Comparison of ENCODE assay signal across 16 cellular contexts in genomic region chr3:128073807-128074206, GRCh38. TPM values are rescaled to one million over a fixed set of nuclear protein-coding genes. Genes with fewer than 3 reads are reported as not detected.
DNase-seq lines count a peak whose midpoint lies in the region; ATAC-seq and TF ChIP-seq lines count a peak whose summit lies in the region.
"Had no signal": no experiment of that assay in that cellular context is flagged by ENCODE, and none has a peak within 500 bp of the region (broad histone marks: within the 10 kb centered on the region; RNA-seq: fewer than 3 reads in every experiment).

No MANE protein-coding gene starts in this region.

- TF ChIP-seq CTCF in OCI-LY7 (conservative IDR thresholded peaks at IDR 0.05; ENCODE audit: low read length) (no peak), smooth muscle cell (IDR thresholded peaks at IDR 0.05; ENCODE audit: borderline replicate concordance, insufficient read depth, poor library complexity, severe bottlenecking) (no peak)

- H3K4me3 ChIP-seq in ACC112 (ENCODE audit: low read depth, low read length) (no peak overlapping the region), OCI-LY7 (ENCODE audit: low read depth, low read length, poor library complexity, severe bottlenecking) (no peak overlapping the region), smooth muscle cell (no peak overlapping the region)
- H3K4me3 ChIP-seq: vagina had no signal

- 92% methylated on average over 2 of the region's 2 CpGs for WGBS in smooth muscle cell (ENCODE audit: low lambda C conversion rate)

- H3K4me2 ChIP-seq in OCI-LY7 (ENCODE audit: low read length) (no peak overlapping the region), smooth muscle cell (no peak overlapping the region)

- peak overlapping the region; percentile 55 for H3K4me3 Mint-ChIP-seq in natural killer cell treated with Interleukin-12 subunit alpha and Interleukin-12 subunit beta and Interleukin-15 and Interleukin-18, amount 100 ng/mL, for 72 hours
- H3K4me3 Mint-ChIP-seq: activated CD4-positive, alpha-beta T cell treated with anti-CD3 and anti-CD28 coated beads for 36 hours; activated naive CD4-positive, alpha-beta T cell treated with anti-CD3 and anti-CD28 coated beads, Interleukin-2, amount 10 ng/mL, durations not matched to agents 7 days and 5 days; stimulated activated naive CD8-positive, alpha-beta T cell treated with anti-CD3 and anti-CD28 coated beads, Interleukin-15, amount 100 ng/mL, for 72 hours had no signal

- H3K36me3 ChIP-seq in ACC112 (ENCODE audit: insufficient read depth, low read length) (peaks cover 15% of the 10 kb centered on the region), OCI-LY7 (ENCODE audit: insufficient read depth, low read length) (peaks cover 92% of the 10 kb centered on the region), smooth muscle cell (ENCODE audit: low read depth) (no peaks in the 10 kb centered on the region)

- H3K79me2 ChIP-seq in ACC112 (ENCODE audit: control insufficient read depth, insufficient read depth, low read length, unreplicated experiment) = peaks cover 6% of the 10 kb centered on the region
- no peaks in the 10 kb centered on the region for H3K79me2 ChIP-seq in OCI-LY7 (ENCODE audit: insufficient read depth, low read depth, low read length)
- no peaks in the 10 kb centered on the region for H3K79me2 ChIP-seq in smooth muscle cell (ENCODE audit: low read depth)

- peak overlapping the region; percentile 38 to 69 for H3K27ac Mint-ChIP-seq in natural killer cell treated with Interleukin-12 subunit alpha and Interleukin-12 subunit beta and Interleukin-15 and Interleukin-18, amount 100 ng/mL, for 72 hours
- H3K27ac Mint-ChIP-seq: activated CD4-positive, alpha-beta T cell treated with anti-CD3 and anti-CD28 coated beads for 36 hours; activated naive CD4-positive, alpha-beta T cell treated with anti-CD3 and anti-CD28 coated beads, Interleukin-2, amount 10 ng/mL, durations not matched to agents 7 days and 5 days had no signal

- H4K20me1 ChIP-seq in OCI-LY7 (ENCODE audit: insufficient read depth, low read length) (no peaks in the 10 kb centered on the region), smooth muscle cell (ENCODE audit: low read depth) (peaks cover 91% of the 10 kb centered on the region)

- ATAC-seq in natural killer cell treated with Interleukin-12 subunit alpha and Interleukin-12 subunit beta and Interleukin-15 and Interleukin-18, amount 100 ng/mL, for 72 hours = no peak
- ATAC-seq in HG02970 (IDR thresholded peaks at IDR 0.05; ENCODE audit: low FRiP score, unreplicated experiment) (no peak), GM19324 (IDR thresholded peaks at IDR 0.05; ENCODE audit: low FRiP score, unreplicated experiment) (no peak)
- ATAC-seq: activated CD4-positive, alpha-beta T cell treated with anti-CD3 and anti-CD28 coated beads for 36 hours; stimulated activated naive CD8-positive, alpha-beta T cell treated with anti-CD3 and anti-CD28 coated beads, Interleukin-15, amount 100 ng/mL, for 72 hours had no signal

- H3K27ac ChIP-seq in ACC112 (ENCODE audit: low read depth, low read length) (peak overlapping the region; percentile 49), caudate nucleus (ENCODE audit: low read depth, low read length) (peak overlapping the region; percentile 33), OCI-LY7 (ENCODE audit: low read depth, low read length, poor library complexity, severe bottlenecking) (no peak overlapping the region), smooth muscle cell (ENCODE audit: low read depth) (no peak overlapping the region)
- H3K27ac ChIP-seq: vagina had no signal

- intact Hi-C loops in OCI-LY7 (cut with micrococcal nuclease; ENCODE audit: unreplicated experiment) = loop anchor here (1.0 to 2.0 kb wide), 2 partner anchors 59 to 65 kb away; no protein-coding TSS in a partner anchor

- no TSS peak for BruUV-seq in OCI-LY7 (replicated peaks; lab: Mats Ljungman, UMichigan)

- CTCF ChIA-PET in OCI-LY7 (lab: Charles Lee; ENCODE audit: unreplicated experiment) = interaction anchor here (1.0 kb wide), 1 partner anchor 25 kb away, joined by 3 read pairs; no protein-coding TSS in a partner anchor

- POLR2A ChIA-PET in OCI-LY7 (lab: Charles Lee) = interaction anchor here (0.5 to 1.2 kb wide), 4 partner anchors 9 to 113 kb away, joined by 3 to 5 read pairs (median 4); no protein-coding TSS in a partner anchor

- peaks cover 39% of the 10 kb centered on the region for H3F3A ChIP-seq in smooth muscle cell (ENCODE audit: low read depth)

- no peaks in the 10 kb centered on the region for H3K9me3 Mint-ChIP-seq in natural killer cell treated with Interleukin-12 subunit alpha and Interleukin-12 subunit beta and Interleukin-15 and Interleukin-18, amount 100 ng/mL, for 72 hours
- H3K9me3 Mint-ChIP-seq: activated naive CD4-positive, alpha-beta T cell treated with anti-CD3 and anti-CD28 coated beads, Interleukin-2, amount 10 ng/mL, durations not matched to agents 7 days and 5 days; stimulated activated naive CD8-positive, alpha-beta T cell treated with anti-CD3 and anti-CD28 coated beads, Interleukin-15, amount 100 ng/mL, for 72 hours had no signal

- H3K4me1 Mint-ChIP-seq in natural killer cell treated with Interleukin-12 subunit alpha and Interleukin-12 subunit beta and Interleukin-15 and Interleukin-18, amount 100 ng/mL, for 72 hours (ENCODE audit: low read depth in 2 of 2) = peaks cover 17 to 21% of the 10 kb centered on the region in 2 donors

- no peaks in the 10 kb centered on the region for H3K9me2 ChIP-seq in OCI-LY7 (ENCODE audit: insufficient read depth, low read length)

- H3K9me3 ChIP-seq in OCI-LY7 (ENCODE audit: low read length) (no peaks in the 10 kb centered on the region), smooth muscle cell (replicated peaks; ENCODE audit: low read depth) (no peaks in the 10 kb centered on the region)
- H3K9me3 ChIP-seq: vagina had no signal

- no peaks in the 10 kb centered on the region for H3K27me3 ChIP-seq in ACC112 (ENCODE audit: insufficient read depth, low read length)
- H3K27me3 ChIP-seq in smooth muscle cell (ENCODE audit: low read depth) = no peaks in the 10 kb centered on the region
- H3K27me3 ChIP-seq: vagina had no signal

- peaks cover 5% of the 10 kb centered on the region for H3K36me3 Mint-ChIP-seq in natural killer cell treated with Interleukin-12 subunit alpha and Interleukin-12 subunit beta and Interleukin-15 and Interleukin-18, amount 100 ng/mL, for 72 hours

- H2AFZ ChIP-seq in ACC112 (ENCODE audit: low read length, unreplicated experiment) (no peak overlapping the region), OCI-LY7 (ENCODE audit: low read length) (no peak overlapping the region), smooth muscle cell (ENCODE audit: low read depth) (no peak overlapping the region)

- DNase-seq in HT1080 (ENCODE audit: low read depth) = peak; percentile 75
- no peak for DNase-seq in caudate nucleus (lab: John Stamatoyannopoulos, UW)
- DNase-seq in natural killer cell treated with Interleukin-12 subunit alpha and Interleukin-12 subunit beta and Interleukin-15 and Interleukin-18, amount 100 ng/mL, for 72 hours (ENCODE audit: low spot score) = no peak
- DNase-seq in OCI-LY7 (ENCODE audit: low spot score) = no peak
- DNase-seq in smooth muscle cell (lab: John Stamatoyannopoulos, UW; ENCODE audit: unreplicated experiment) = no peak
- DNase-seq: activated CD4-positive, alpha-beta T cell treated with anti-CD3 and anti-CD28 coated beads for 36 hours; activated naive CD4-positive, alpha-beta T cell treated with anti-CD3 and anti-CD28 coated beads, Interleukin-2, amount 10 ng/mL, durations not matched to agents 7 days and 5 days; GDM1; GOT3; NCI-H1694; stimulated activated naive CD8-positive, alpha-beta T cell treated with anti-CD3 and anti-CD28 coated beads, Interleukin-15, amount 100 ng/mL, for 72 hours; T-helper 9 cell had no signal

- H3K4me1 ChIP-seq in ACC112 (ENCODE audit: control insufficient read depth, insufficient read depth, low read length, unreplicated experiment) (peaks cover 25% of the 10 kb centered on the region), OCI-LY7 (ENCODE audit: insufficient read depth, low read length, poor library complexity, severe bottlenecking) (no peaks in the 10 kb centered on the region), smooth muscle cell (ENCODE audit: low read depth) (peaks cover 10% of the 10 kb centered on the region)

- no peak overlapping the region for H3K9ac ChIP-seq in smooth muscle cell (ENCODE audit: low read depth)

- no peaks in the 10 kb centered on the region for H3K27me3 Mint-ChIP-seq in natural killer cell treated with Interleukin-12 subunit alpha and Interleukin-12 subunit beta and Interleukin-15 and Interleukin-18, amount 100 ng/mL, for 72 hours
- H3K27me3 Mint-ChIP-seq: activated CD4-positive, alpha-beta T cell treated with anti-CD3 and anti-CD28 coated beads for 36 hours; stimulated activated naive CD8-positive, alpha-beta T cell treated with anti-CD3 and anti-CD28 coated beads, Interleukin-15, amount 100 ng/mL, for 72 hours had no signal

RNA-seq across cellular contexts. Expression of gene SEC61A1, which starts 21.6 kb away (rescaled TPM):
- total RNA-seq in HT1080 (2014; rRNA removed; shearing (Covaris generic)) = 424 and 493 TPM in 2 replicates
- 332 and 368 TPM in 2 replicates for polyA plus RNA-seq in HT1080 (2015; cell fraction: cytosol; rRNA removed)
- 591 and 597 TPM in 2 replicates for polyA plus RNA-seq in HT1080 (2015; cell fraction: nucleus; rRNA removed)
- 100 to 1,000 TPM; 278 to 291 TPM for total RNA-seq in natural killer cell treated with Interleukin-12 subunit alpha and Interleukin-12 subunit beta and Interleukin-15 and Interleukin-18, amount 100 ng/mL, for 72 hours
- 72.9 and 85.2 TPM in 2 replicates for total RNA-seq in OCI-LY7 (2014; rRNA removed; shearing (Covaris generic))
- total RNA-seq in OCI-LY7 (2022) (118 and 133 TPM in 2 replicates), smooth muscle cell (324 and 385 TPM in 2 replicates)
- 310 and 392 TPM in 2 replicates for polyA plus RNA-seq in smooth muscle cell

RNA-seq across cellular contexts. Expression of gene RUVBL1, which starts 49.8 kb away (rescaled TPM):
- total RNA-seq in HT1080 (2014; rRNA removed; shearing (Covaris generic)) = 281 and 282 TPM in 2 replicates
- polyA plus RNA-seq in HT1080 (2015; cell fraction: cytosol; rRNA removed) = 229 and 234 TPM in 2 replicates
- 213 and 218 TPM in 2 replicates for polyA plus RNA-seq in HT1080 (2015; cell fraction: nucleus; rRNA removed)
- 10 to 100 TPM; 46.6 to 93.0 TPM for total RNA-seq in natural killer cell treated with Interleukin-12 subunit alpha and Interleukin-12 subunit beta and Interleukin-15 and Interleukin-18, amount 100 ng/mL, for 72 hours
- 103 and 116 TPM in 2 replicates for total RNA-seq in OCI-LY7 (2014; rRNA removed; shearing (Covaris generic))
- 91.4 and 95.0 TPM in 2 replicates for total RNA-seq in OCI-LY7 (2022)
- total RNA-seq in smooth muscle cell = 25.5 and 32.9 TPM in 2 replicates
- 36.9 and 37.1 TPM in 2 replicates for polyA plus RNA-seq in smooth muscle cell

Comparison
In these comparisons a context has a peak if more than half of its experiments do, and no peak if none do; other contexts are left out.
1. H3K27ac ChIP-seq: peak in ACC112 (single experiment) and caudate nucleus (single experiment); none in OCI-LY7 (single experiment) and smooth muscle cell (single experiment).